Comparison of ENCODE assay signal across 8 cellular contexts in genomic region chr13:106376411-106377112, GRCh38.
DNase-seq lines count a peak whose midpoint lies in the region; ATAC-seq and TF ChIP-seq lines count a peak whose summit lies in the region.

No MANE protein-coding gene starts in this region.

- no peak overlapping the region for H3K4me3 ChIP-seq in BJ (ENCODE audit: low read depth, low read length)
- H3K4me3 ChIP-seq in adipocyte (ENCODE audit: low read length), result no peak overlapping the region
- no peak overlapping the region for H3K4me3 ChIP-seq in left lung
- H3K4me3 ChIP-seq in esophagus squamous epithelium, result no peak overlapping the region

- TF ChIP-seq CTCF in BJ (IDR thresholded peaks at IDR 0.05; ENCODE audit: insufficient read depth, low read depth, low read length) (no peak), left lung (IDR thresholded peaks at IDR 0.05) (no peak), esophagus squamous epithelium (IDR thresholded peaks at IDR 0.05) (no peak)

- H3K9me3 ChIP-seq in adipocyte (ENCODE audit: control insufficient read depth, low read length) (no peaks in the 10 kb centered on the region), left lung (no peaks in the 10 kb centered on the region), esophagus squamous epithelium (no peaks in the 10 kb centered on the region)

- no peaks in the 10 kb centered on the region for H3K27me3 ChIP-seq in BJ (ENCODE audit: control insufficient read depth, insufficient read depth, low read length)
- H3K27me3 ChIP-seq in adipocyte (replicated peaks; ENCODE audit: control insufficient read depth, insufficient read depth, low read length), result no peaks in the 10 kb centered on the region
- no peaks in the 10 kb centered on the region for H3K27me3 ChIP-seq in left lung
- no peaks in the 10 kb centered on the region for H3K27me3 ChIP-seq in esophagus squamous epithelium

- DNase-seq in BJ (ENCODE audit: low read depth), result peak; percentile 82
- DNase-seq in HK-2 (ENCODE audit: unreplicated experiment), result peak; percentile 67
- peak; percentile 66 for DNase-seq in adipocyte (ENCODE audit: low read depth)
- peak in 1 of 2 donors; percentile 40 for DNase-seq in left lung
- no peak for DNase-seq in OCI-M2 (lab: John Stamatoyannopoulos, UW; ENCODE audit: unreplicated experiment)
- DNase-seq in esophagus squamous epithelium (lab: John Stamatoyannopoulos, UW), result no peak
- DNase-seq in GM19238 (ENCODE audit: insufficient read length, low spot score), result no peak

- H3K9ac ChIP-seq in adipocyte (ENCODE audit: low read length), result no peak overlapping the region

- intact Hi-C loops in left lung (cut with DNase I), result no loop called here
- intact Hi-C loops in esophagus squamous epithelium (cut with DNase I), result no loop called here

- peaks cover 29% of the 10 kb centered on the region for H3K4me1 ChIP-seq in adipocyte (ENCODE audit: control insufficient read depth, insufficient read depth, low read length)
- H3K4me1 ChIP-seq in left lung, result peaks cover 6 to 18% of the 10 kb centered on the region in 2 donors
- peaks cover 0 to 15% (median 0%) of the 10 kb centered on the region in 3 donors for H3K4me1 ChIP-seq in esophagus squamous epithelium

- POLR2A ChIA-PET in BJ (lab: Charles Lee), result no interaction called here

- CTCF ChIA-PET in BJ (lab: Yijun Ruan, JAX), result no interaction called here

- TF ChIP-seq POLR2A in esophagus squamous epithelium (IDR thresholded peaks at IDR 0.05), result no peak

- ATAC-seq in left lung (peak; percentile 54), GM18867 (IDR thresholded peaks at IDR 0.05; ENCODE audit: unreplicated experiment) (no peak)

- H3K36me3 ChIP-seq in BJ (ENCODE audit: control insufficient read depth, insufficient read depth, low read length) (no peaks in the 10 kb centered on the region), adipocyte (ENCODE audit: control insufficient read depth, insufficient read depth, low read length, severe bottlenecking) (no peaks in the 10 kb centered on the region), left lung (no peaks in the 10 kb centered on the region), esophagus squamous epithelium (no peaks in the 10 kb centered on the region)

- WGBS in esophagus squamous epithelium, 2 donors, result 67 to 71% methylated on average over 20 of the region's 20 CpGs

- no peak overlapping the region for H3K27ac ChIP-seq in left lung
- H3K27ac ChIP-seq in esophagus squamous epithelium, result no peak overlapping the region

Comparison
In these comparisons a context has a peak if more than half of its experiments do, and no peak if none do; other contexts are left out.
1. DNase-seq: peak in BJ (single experiment), HK-2 (single experiment) and adipocyte (single experiment); none in OCI-M2 (single experiment), esophagus squamous epithelium (single experiment) and GM19238 (single experiment).